ENCODE assay signal across 8 cellular contexts in the genomic region with DNA sequence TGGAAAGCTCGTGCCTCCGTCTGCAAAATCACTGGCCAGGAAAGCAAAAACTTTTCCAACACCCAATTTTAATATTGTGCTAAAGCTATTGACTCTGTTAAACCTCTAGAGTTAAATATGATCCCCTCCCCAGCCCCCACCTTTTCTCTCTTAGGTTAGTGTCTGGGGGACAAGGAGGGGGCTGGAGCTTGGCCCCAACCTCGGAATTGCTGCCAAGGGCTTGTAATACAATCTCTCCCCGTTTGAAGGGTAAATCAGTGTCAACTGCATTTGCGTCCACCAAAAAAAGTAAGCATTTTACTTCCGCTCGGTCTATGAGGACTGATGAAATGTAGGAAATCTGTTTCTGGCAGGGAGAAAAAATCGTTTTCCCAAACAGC. TPM values are rescaled to one million over a fixed set of nuclear protein-coding genes. Genes with fewer than 3 reads are reported as not detected.
DNase-seq lines count a peak whose midpoint lies in the region; ATAC-seq and TF ChIP-seq lines count a peak whose summit lies in the region.

A gene (plus strand): TSS at position 292 of the 380 bp plus-strand sequence. CDS start 8,259 bp downstream, outside the sequence.

- H3K4me2 ChIP-seq in GM23248 (ENCODE audit: unreplicated experiment), result peak within 1 kb of the TSS; percentile 29

- H3K27ac ChIP-seq in GM23248 (no peak within 1 kb of the TSS), WERI-Rb-1 (0 out of 2 replicates have a peak within 1 kb of the TSS, but pooled peaks have one; percentile 0), iPS-18a (ENCODE audit: low read length) (no peak within 1 kb of the TSS), suprapubic skin (no peak within 1 kb of the TSS)

- in situ Hi-C loops in GM23248 (cut with MboI), result no loop called here

- peak within 1 kb of the TSS; percentile 54 for H3K27ac Mint-ChIP-seq in Calu3 (ENCODE audit: unreplicated experiment)

- TF ChIP-seq EP300 in suprapubic skin (IDR thresholded peaks at IDR 0.05), result no peak

- H3K27me3 ChIP-seq in GM23248 (replicated peaks; ENCODE audit: insufficient read depth), result peaks cover 55% of the 10 kb centered on the region
- H3K27me3 ChIP-seq in WERI-Rb-1 (ENCODE audit: insufficient read depth, low read depth, severe bottlenecking), result no peaks in the 10 kb centered on the region
- peaks cover 24% of the 10 kb centered on the region for H3K27me3 ChIP-seq in iPS-18a (ENCODE audit: control insufficient read depth, insufficient read depth, low read length)
- peaks cover 30% of the 10 kb centered on the region for H3K27me3 ChIP-seq in suprapubic skin

- H3F3A ChIP-seq in GM23248 (ENCODE audit: insufficient read depth), result no peaks in the 10 kb centered on the region

- no peaks in the 10 kb centered on the region for H3K27me3 Mint-ChIP-seq in Calu3 (ENCODE audit: unreplicated experiment)

- peak within 1 kb of the TSS; percentile 53 for H2AFZ ChIP-seq in GM23248

- no peak for ATAC-seq in GM18520 (IDR thresholded peaks at IDR 0.05; ENCODE audit: unreplicated experiment)

- H3K4me1 ChIP-seq in GM23248 (ENCODE audit: insufficient read depth), result no peaks in the 10 kb centered on the region
- peaks cover 15% of the 10 kb centered on the region for H3K4me1 ChIP-seq in iPS-18a (ENCODE audit: control insufficient read depth, low read depth, low read length)
- H3K4me1 ChIP-seq in suprapubic skin, result peaks cover 14% of the 10 kb centered on the region

- peak within 1 kb of the TSS; percentile 58 for H3K4me3 ChIP-seq in GM23248
- peak within 1 kb of the TSS; percentile 89 for H3K4me3 ChIP-seq in WERI-Rb-1 (ENCODE audit: low read depth, low read length)
- peak within 1 kb of the TSS; percentile 68 for H3K4me3 ChIP-seq in iPS-18a (ENCODE audit: low read length)
- H3K4me3 ChIP-seq in suprapubic skin, result peak within 1 kb of the TSS; percentile 47

- H3K79me2 ChIP-seq in GM23248 (ENCODE audit: insufficient read depth), result no peaks in the 10 kb centered on the region

- H3K9me2 ChIP-seq in GM23248 (ENCODE audit: insufficient read depth), result no peaks in the 10 kb centered on the region

- TF ChIP-seq CTCF in Calu3 (IDR thresholded peaks at IDR 0.05; ENCODE audit: unreplicated experiment) (no peak), WERI-Rb-1 (IDR thresholded peaks at IDR 0.05; ENCODE audit: low read depth, low read length) (no peak), suprapubic skin (IDR thresholded peaks at IDR 0.05) (no peak)

- intact Hi-C loops in Calu3 (cut with micrococcal nuclease; ENCODE audit: unreplicated experiment), result loop anchor here (5.0 kb wide), 2 partner anchors 39 to 334 kb away; a partner anchor contains a TSS

- WGBS in GM23248 (ENCODE audit: low coverage in 1 of 2, low lambda C conversion rate in 2 of 2, missing lambda C conversion rate in 2 of 2), 2 experiments, result 0 to 2% methylated on average over 8 of the region's 8 CpGs
- WGBS in suprapubic skin, result 11% methylated on average over 8 of the region's 8 CpGs

- H3K9me3 ChIP-seq in GM23248 (ENCODE audit: low read depth) (no peaks in the 10 kb centered on the region), WERI-Rb-1 (ENCODE audit: severe bottlenecking) (no peaks in the 10 kb centered on the region), iPS-18a (ENCODE audit: control insufficient read depth, low read depth, low read length) (no peaks in the 10 kb centered on the region), suprapubic skin (no peaks in the 10 kb centered on the region)

- no peaks in the 10 kb centered on the region for H3K36me3 ChIP-seq in GM23248 (ENCODE audit: low read depth)
- H3K36me3 ChIP-seq in WERI-Rb-1, result no peaks in the 10 kb centered on the region
- no peaks in the 10 kb centered on the region for H3K36me3 ChIP-seq in iPS-18a (ENCODE audit: control insufficient read depth, low read depth, low read length)
- H3K36me3 ChIP-seq in suprapubic skin, result no peaks in the 10 kb centered on the region

- CTCF ChIA-PET in Calu3 (lab: Charles Lee), result interaction anchor here (0.6 kb wide), 1 partner anchor 9 kb away, joined by 3 read pairs; no protein-coding TSS in a partner anchor

- DNase-seq in Calu3 (no peak), GM23248 (no peak), WERI-Rb-1 (no peak), suprapubic skin (ENCODE audit: low spot score in 2 of 2) (no peak), NCI-H526 treated with DMSO at 0.1 percent for 48 hours (lab: John Stamatoyannopoulos, UW) (no peak), NCI-H2227 treated with DMSO at 0.1 percent for 48 hours (lab: John Stamatoyannopoulos, UW) (no peak)

- H3K36me3 Mint-ChIP-seq in Calu3 (ENCODE audit: insufficient read depth, unreplicated experiment), result peaks cover 16% of the 10 kb centered on the region

- H3K4me1 Mint-ChIP-seq in Calu3 (ENCODE audit: low read depth, unreplicated experiment), result peaks cover 19% of the 10 kb centered on the region

- H3K9me3 Mint-ChIP-seq in Calu3 (ENCODE audit: low read depth, unreplicated experiment), result no peaks in the 10 kb centered on the region

- H3K4me3 Mint-ChIP-seq in Calu3 (ENCODE audit: low read depth, unreplicated experiment), result peak within 1 kb of the TSS; percentile 81

- H3K9ac ChIP-seq in GM23248 (no peak within 1 kb of the TSS), iPS-18a (ENCODE audit: low read length) (peak within 1 kb of the TSS; percentile 54)

- TF ChIP-seq POLR2A in suprapubic skin (IDR thresholded peaks at IDR 0.05), result no peak

- H4K20me1 ChIP-seq in GM23248 (ENCODE audit: insufficient read depth), result no peaks in the 10 kb centered on the region

- no TSS peak for BruUV-seq in Calu3 (replicated peaks; lab: Mats Ljungman, UMichigan)

RNA-seq across cellular contexts. Expression of the gene that starts here (rescaled TPM):
- total RNA-seq in Calu3 (2022), result 3.8 and 3.9 TPM in 2 replicates
- 0.51 and 1.2 TPM in 2 replicates for total RNA-seq in GM23248 (2014; rRNA removed; shearing (Covaris generic))
- 0.27 and 0.63 TPM in 2 replicates for polyA plus RNA-seq in GM23248 (2016; fragmentation: Nextera tagmentation; extraction: Ambion mirVana)
- total RNA-seq in suprapubic skin, result 1 to 10 TPM; 1.2 to 4.4 (median 3.1) TPM
